18 cellular contexts compared by ENCODE assay signal in genomic region chr11:106925245-106925644, GRCh38.
DNase-seq lines count a peak whose midpoint lies in the region; ATAC-seq, FAIRE-seq and TF ChIP-seq lines count a peak whose summit lies in the region.
"Had no signal": no experiment of that assay in that cellular context is flagged by ENCODE, and none has a peak within 500 bp of the region (broad histone marks: within the 10 kb centered on the region; RNA-seq: fewer than 3 reads in every experiment).

No MANE protein-coding gene starts in this region.

- no peaks in the 10 kb centered on the region for H3K36me3 ChIP-seq in adipocyte (ENCODE audit: control insufficient read depth, insufficient read depth, low read length, severe bottlenecking)

- TF ChIP-seq CTCF in AG04449 (IDR thresholded peaks at IDR 0.05; ENCODE audit: insufficient read depth, low read length, missing control alignments): no peak

- peaks cover 7% of the 10 kb centered on the region for H3K4me1 ChIP-seq in adipocyte (ENCODE audit: control insufficient read depth, insufficient read depth, low read length)

- H3K9ac ChIP-seq in adipocyte (ENCODE audit: low read length): no peak overlapping the region

- no peak for TF ChIP-seq POLR2A in erythroblast (IDR thresholded peaks at IDR 0.05; ENCODE audit: low read length)

- H3K4me3 ChIP-seq in AG04449 (ENCODE audit: low read depth, low read length) (no peak overlapping the region), adipocyte (ENCODE audit: low read length) (no peak overlapping the region)

- ATAC-seq in HG03045 (IDR thresholded peaks at IDR 0.05; ENCODE audit: unreplicated experiment): no peak

- DNase-seq in AG04449 (ENCODE audit: low read depth, low spot score): peak; percentile 4
- DNase-seq in adipocyte (ENCODE audit: low read depth): peak; percentile 78
- DNase-seq in fibroblast of the conjunctiva (ENCODE audit: low read depth): peak; percentile 23
- DNase-seq in DMS153 treated with DMSO at 0.1 percent for 48 hours (lab: John Stamatoyannopoulos, UW; ENCODE audit: unreplicated experiment): no peak
- DNase-seq in activated T-cell treated with anti-CD3 and anti-CD28 coated beads, Interleukin-2, amount 50 U/mL, for 1 hour: no peak
- no peak for DNase-seq in erythroblast (lab: John Stamatoyannopoulos, UW)
- DNase-seq: 8988T; AML-193; CD4-positive, CD25-positive, alpha-beta regulatory T cell; DMS79 treated with DMSO at 0.1 percent for 48 hours; H7; MM.1S; NCI-H187 treated with DMSO at 0.1 percent for 48 hours; NCI-H2171; NCI-H774; SHP77 treated with DMSO at 0.1 percent for 48 hours had no signal

- H3K9me3 ChIP-seq in adipocyte (ENCODE audit: control insufficient read depth, low read length): peaks cover 7% of the 10 kb centered on the region

- CTCF ChIA-PET in AG04449 (lab: Yijun Ruan, JAX): interaction anchor here (1.0 kb wide), 1 partner anchor 92 kb away, joined by 4 read pairs; no protein-coding TSS in a partner anchor

- POLR2A ChIA-PET in AG04449 (lab: Yijun Ruan, JAX): no interaction called here

- FAIRE-seq in G401.6 (lab: Jason Lieb, UNC): peak; percentile 23

- H3K27me3 ChIP-seq in adipocyte (replicated peaks; ENCODE audit: control insufficient read depth, insufficient read depth, low read length): no peaks in the 10 kb centered on the region

Comparison
In these comparisons a context has a peak if more than half of its experiments do, and no peak if none do; other contexts are left out.
1. DNase-seq: peak in AG04449 (single experiment), adipocyte (single experiment) and fibroblast of the conjunctiva (single experiment); none in DMS153 treated with DMSO at 0.1 percent for 48 hours (single experiment), activated T-cell treated with anti-CD3 and anti-CD28 coated beads, Interleukin-2, amount 50 U/mL, for 1 hour (single experiment) and erythroblast (0 of 2).